Comparison of ENCODE assay signal across 1 cellular context in the genomic region with DNA sequence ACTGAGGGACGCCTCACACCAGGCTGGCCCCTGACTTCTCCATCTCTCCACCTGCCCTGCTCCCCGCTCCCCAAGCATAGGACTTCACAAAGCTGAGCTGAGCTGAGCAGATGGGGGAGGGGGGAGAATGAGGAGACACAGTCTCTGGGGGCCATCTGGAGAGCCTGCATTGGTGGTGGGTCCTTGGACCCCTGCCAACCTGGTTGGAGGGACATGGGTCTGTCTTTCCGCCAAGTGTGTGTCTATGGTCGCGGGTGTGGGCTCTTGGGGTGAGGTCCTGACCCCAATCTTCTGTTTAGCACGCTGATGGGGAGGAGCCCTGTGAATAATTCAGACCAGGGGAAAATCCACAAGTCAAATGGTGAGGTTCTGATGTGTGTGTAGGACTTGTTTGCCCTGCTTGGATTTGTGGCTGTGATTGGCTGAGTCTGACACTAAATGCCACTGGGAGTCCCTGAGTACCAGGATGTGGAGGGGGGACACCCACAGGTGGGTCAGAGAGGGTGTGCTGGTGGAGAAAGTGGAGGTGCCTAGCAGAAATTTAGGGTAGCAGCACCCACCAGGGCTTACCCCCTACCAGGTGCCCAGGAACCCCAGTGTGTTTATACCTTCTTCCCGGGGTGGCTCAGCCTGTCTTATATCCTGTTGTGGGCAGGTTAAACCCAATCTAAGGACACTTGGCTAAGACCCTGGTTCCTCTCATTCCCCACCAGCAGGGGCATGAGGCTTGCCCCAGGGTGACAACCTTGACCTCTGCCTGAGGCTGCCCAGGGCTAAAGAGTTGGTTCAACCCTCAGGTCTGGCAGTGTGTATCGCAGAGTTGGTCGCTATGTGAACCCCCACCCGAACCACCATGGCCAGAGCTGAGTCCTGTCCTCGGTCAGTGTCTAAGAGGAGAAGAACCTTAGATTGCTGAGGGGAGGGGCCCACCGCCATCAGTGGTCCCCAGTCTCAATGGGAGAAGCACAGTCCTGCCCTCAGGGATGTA.
TF ChIP-seq lines count a peak whose summit lies in the region.

No MANE protein-coding gene starts in this region.

TF ChIP-seq in GM12878, 131 proteins besides CTCF, POLR2A, EP300 and RAD21 (continued from another document):
- TF ChIP-seq, protein P1, sequence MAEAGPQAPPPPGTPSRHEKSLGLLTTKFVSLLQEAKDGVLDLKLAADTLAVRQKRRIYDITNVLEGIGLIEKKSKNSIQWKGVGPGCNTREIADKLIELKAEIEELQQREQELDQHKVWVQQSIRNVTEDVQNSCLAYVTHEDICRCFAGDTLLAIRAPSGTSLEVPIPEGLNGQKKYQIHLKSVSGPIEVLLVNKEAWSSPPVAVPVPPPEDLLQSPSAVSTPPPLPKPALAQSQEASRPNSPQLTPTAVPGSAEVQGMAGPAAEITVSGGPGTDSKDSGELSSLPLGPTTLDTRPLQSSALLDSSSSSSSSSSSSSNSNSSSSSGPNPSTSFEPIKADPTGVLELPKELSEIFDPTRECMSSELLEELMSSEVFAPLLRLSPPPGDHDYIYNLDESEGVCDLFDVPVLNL (IDR thresholded peaks at IDR 0.05; ENCODE audit: low read depth, low read length) = no peak
- TF ChIP-seq, protein P2, sequence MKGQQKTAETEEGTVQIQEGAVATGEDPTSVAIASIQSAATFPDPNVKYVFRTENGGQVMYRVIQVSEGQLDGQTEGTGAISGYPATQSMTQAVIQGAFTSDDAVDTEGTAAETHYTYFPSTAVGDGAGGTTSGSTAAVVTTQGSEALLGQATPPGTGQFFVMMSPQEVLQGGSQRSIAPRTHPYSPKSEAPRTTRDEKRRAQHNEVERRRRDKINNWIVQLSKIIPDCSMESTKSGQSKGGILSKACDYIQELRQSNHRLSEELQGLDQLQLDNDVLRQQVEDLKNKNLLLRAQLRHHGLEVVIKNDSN (IDR thresholded peaks at IDR 0.05; ENCODE audit: borderline replicate concordance, extremely low read length, insufficient read depth, low read depth, low read length) = no peak
- TF ChIP-seq, protein P3, sequence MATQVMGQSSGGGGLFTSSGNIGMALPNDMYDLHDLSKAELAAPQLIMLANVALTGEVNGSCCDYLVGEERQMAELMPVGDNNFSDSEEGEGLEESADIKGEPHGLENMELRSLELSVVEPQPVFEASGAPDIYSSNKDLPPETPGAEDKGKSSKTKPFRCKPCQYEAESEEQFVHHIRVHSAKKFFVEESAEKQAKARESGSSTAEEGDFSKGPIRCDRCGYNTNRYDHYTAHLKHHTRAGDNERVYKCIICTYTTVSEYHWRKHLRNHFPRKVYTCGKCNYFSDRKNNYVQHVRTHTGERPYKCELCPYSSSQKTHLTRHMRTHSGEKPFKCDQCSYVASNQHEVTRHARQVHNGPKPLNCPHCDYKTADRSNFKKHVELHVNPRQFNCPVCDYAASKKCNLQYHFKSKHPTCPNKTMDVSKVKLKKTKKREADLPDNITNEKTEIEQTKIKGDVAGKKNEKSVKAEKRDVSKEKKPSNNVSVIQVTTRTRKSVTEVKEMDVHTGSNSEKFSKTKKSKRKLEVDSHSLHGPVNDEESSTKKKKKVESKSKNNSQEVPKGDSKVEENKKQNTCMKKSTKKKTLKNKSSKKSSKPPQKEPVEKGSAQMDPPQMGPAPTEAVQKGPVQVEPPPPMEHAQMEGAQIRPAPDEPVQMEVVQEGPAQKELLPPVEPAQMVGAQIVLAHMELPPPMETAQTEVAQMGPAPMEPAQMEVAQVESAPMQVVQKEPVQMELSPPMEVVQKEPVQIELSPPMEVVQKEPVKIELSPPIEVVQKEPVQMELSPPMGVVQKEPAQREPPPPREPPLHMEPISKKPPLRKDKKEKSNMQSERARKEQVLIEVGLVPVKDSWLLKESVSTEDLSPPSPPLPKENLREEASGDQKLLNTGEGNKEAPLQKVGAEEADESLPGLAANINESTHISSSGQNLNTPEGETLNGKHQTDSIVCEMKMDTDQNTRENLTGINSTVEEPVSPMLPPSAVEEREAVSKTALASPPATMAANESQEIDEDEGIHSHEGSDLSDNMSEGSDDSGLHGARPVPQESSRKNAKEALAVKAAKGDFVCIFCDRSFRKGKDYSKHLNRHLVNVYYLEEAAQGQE (IDR thresholded peaks at IDR 0.05; ENCODE audit: low read depth, low read length) = no peak
- TF ChIP-seq, protein P4, sequence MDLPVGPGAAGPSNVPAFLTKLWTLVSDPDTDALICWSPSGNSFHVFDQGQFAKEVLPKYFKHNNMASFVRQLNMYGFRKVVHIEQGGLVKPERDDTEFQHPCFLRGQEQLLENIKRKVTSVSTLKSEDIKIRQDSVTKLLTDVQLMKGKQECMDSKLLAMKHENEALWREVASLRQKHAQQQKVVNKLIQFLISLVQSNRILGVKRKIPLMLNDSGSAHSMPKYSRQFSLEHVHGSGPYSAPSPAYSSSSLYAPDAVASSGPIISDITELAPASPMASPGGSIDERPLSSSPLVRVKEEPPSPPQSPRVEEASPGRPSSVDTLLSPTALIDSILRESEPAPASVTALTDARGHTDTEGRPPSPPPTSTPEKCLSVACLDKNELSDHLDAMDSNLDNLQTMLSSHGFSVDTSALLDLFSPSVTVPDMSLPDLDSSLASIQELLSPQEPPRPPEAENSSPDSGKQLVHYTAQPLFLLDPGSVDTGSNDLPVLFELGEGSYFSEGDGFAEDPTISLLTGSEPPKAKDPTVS (IDR thresholded peaks at IDR 0.05; ENCODE audit: low read depth, low read length) = no peak
- TF ChIP-seq, protein P5, sequence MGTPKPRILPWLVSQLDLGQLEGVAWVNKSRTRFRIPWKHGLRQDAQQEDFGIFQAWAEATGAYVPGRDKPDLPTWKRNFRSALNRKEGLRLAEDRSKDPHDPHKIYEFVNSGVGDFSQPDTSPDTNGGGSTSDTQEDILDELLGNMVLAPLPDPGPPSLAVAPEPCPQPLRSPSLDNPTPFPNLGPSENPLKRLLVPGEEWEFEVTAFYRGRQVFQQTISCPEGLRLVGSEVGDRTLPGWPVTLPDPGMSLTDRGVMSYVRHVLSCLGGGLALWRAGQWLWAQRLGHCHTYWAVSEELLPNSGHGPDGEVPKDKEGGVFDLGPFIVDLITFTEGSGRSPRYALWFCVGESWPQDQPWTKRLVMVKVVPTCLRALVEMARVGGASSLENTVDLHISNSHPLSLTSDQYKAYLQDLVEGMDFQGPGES (IDR thresholded peaks at IDR 0.05) = no peak
- peak; percentile 33; the same call in 1 of the 2 replicates for TF ChIP-seq CHD2 (IDR thresholded peaks at IDR 0.05; ENCODE audit: borderline replicate concordance, low read depth, low read length)
- TF ChIP-seq, protein P6, sequence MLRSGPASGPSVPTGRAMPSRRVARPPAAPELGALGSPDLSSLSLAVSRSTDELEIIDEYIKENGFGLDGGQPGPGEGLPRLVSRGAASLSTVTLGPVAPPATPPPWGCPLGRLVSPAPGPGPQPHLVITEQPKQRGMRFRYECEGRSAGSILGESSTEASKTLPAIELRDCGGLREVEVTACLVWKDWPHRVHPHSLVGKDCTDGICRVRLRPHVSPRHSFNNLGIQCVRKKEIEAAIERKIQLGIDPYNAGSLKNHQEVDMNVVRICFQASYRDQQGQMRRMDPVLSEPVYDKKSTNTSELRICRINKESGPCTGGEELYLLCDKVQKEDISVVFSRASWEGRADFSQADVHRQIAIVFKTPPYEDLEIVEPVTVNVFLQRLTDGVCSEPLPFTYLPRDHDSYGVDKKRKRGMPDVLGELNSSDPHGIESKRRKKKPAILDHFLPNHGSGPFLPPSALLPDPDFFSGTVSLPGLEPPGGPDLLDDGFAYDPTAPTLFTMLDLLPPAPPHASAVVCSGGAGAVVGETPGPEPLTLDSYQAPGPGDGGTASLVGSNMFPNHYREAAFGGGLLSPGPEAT (IDR thresholded peaks at IDR 0.05; ENCODE audit: low read depth) = peak; percentile 49; the same call in 1 of the 2 replicates
- TF ChIP-seq EGR1 (IDR thresholded peaks at IDR 0.05; ENCODE audit: borderline replicate concordance in 1 of 2, low read depth in 2 of 2, low read length in 2 of 2) = no peak
- TF ChIP-seq, protein P7, sequence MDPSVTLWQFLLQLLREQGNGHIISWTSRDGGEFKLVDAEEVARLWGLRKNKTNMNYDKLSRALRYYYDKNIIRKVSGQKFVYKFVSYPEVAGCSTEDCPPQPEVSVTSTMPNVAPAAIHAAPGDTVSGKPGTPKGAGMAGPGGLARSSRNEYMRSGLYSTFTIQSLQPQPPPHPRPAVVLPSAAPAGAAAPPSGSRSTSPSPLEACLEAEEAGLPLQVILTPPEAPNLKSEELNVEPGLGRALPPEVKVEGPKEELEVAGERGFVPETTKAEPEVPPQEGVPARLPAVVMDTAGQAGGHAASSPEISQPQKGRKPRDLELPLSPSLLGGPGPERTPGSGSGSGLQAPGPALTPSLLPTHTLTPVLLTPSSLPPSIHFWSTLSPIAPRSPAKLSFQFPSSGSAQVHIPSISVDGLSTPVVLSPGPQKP (IDR thresholded peaks at IDR 0.05; ENCODE audit: low read depth, low read length) = no peak
- TF ChIP-seq, protein P8, sequence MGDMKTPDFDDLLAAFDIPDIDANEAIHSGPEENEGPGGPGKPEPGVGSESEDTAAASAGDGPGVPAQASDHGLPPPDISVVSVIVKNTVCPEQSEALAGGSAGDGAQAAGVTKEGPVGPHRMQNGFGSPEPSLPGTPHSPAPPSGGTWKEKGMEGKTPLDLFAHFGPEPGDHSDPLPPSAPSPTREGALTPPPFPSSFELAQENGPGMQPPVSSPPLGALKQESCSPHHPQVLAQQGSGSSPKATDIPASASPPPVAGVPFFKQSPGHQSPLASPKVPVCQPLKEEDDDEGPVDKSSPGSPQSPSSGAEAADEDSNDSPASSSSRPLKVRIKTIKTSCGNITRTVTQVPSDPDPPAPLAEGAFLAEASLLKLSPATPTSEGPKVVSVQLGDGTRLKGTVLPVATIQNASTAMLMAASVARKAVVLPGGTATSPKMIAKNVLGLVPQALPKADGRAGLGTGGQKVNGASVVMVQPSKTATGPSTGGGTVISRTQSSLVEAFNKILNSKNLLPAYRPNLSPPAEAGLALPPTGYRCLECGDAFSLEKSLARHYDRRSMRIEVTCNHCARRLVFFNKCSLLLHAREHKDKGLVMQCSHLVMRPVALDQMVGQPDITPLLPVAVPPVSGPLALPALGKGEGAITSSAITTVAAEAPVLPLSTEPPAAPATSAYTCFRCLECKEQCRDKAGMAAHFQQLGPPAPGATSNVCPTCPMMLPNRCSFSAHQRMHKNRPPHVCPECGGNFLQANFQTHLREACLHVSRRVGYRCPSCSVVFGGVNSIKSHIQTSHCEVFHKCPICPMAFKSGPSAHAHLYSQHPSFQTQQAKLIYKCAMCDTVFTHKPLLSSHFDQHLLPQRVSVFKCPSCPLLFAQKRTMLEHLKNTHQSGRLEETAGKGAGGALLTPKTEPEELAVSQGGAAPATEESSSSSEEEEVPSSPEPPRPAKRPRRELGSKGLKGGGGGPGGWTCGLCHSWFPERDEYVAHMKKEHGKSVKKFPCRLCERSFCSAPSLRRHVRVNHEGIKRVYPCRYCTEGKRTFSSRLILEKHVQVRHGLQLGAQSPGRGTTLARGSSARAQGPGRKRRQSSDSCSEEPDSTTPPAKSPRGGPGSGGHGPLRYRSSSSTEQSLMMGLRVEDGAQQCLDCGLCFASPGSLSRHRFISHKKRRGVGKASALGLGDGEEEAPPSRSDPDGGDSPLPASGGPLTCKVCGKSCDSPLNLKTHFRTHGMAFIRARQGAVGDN (IDR thresholded peaks at IDR 0.05) = no peak
- no peak for TF ChIP-seq HCFC1 (IDR thresholded peaks at IDR 0.05; ENCODE audit: low read length)
- no peak for TF ChIP-seq MTA2 (IDR thresholded peaks at IDR 0.05; ENCODE audit: low read depth)
- TF ChIP-seq POU2F2 (IDR thresholded peaks at IDR 0.05; ENCODE audit: borderline replicate concordance, low read depth, low read length) = peak; percentile 78; the same call in 2 of the 3 replicates
- TF ChIP-seq ZNF24 (IDR thresholded peaks at IDR 0.05) = no peak
- no peak; the same call in 1 of the 2 replicates for TF ChIP-seq GATAD2B (conservative IDR thresholded peaks at IDR 0.05; ENCODE audit: low read depth)
- TF ChIP-seq STAT1 (conservative IDR thresholded peaks at IDR 0.05) = no peak
- TF ChIP-seq IKZF1 (conservative IDR thresholded peaks at IDR 0.05) = peak; percentile 32; the same call in 1 of the 2 replicates
- TF ChIP-seq, protein P9, sequence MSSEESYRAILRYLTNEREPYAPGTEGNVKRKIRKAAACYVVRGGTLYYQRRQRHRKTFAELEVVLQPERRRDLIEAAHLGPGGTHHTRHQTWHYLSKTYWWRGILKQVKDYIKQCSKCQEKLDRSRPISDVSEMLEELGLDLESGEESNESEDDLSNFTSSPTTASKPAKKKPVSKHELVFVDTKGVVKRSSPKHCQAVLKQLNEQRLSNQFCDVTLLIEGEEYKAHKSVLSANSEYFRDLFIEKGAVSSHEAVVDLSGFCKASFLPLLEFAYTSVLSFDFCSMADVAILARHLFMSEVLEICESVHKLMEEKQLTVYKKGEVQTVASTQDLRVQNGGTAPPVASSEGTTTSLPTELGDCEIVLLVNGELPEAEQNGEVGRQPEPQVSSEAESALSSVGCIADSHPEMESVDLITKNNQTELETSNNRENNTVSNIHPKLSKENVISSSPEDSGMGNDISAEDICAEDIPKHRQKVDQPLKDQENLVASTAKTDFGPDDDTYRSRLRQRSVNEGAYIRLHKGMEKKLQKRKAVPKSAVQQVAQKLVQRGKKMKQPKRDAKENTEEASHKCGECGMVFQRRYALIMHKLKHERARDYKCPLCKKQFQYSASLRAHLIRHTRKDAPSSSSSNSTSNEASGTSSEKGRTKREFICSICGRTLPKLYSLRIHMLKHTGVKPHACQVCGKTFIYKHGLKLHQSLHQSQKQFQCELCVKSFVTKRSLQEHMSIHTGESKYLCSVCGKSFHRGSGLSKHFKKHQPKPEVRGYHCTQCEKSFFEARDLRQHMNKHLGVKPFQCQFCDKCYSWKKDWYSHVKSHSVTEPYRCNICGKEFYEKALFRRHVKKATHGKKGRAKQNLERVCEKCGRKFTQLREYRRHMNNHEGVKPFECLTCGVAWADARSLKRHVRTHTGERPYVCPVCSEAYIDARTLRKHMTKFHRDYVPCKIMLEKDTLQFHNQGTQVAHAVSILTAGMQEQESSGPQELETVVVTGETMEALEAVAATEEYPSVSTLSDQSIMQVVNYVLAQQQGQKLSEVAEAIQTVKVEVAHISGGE (CRISPR knock-in tag; IDR thresholded peaks at IDR 0.05) = no peak
- TF ChIP-seq ATF7 (IDR thresholded peaks at IDR 0.05; ENCODE audit: low read depth) = 0 out of 2 replicates have a peak, but pooled peaks have one; percentile 13
- peak; percentile 13; the same call in 1 of the 2 replicates for TF ChIP-seq TBL1XR1 (IDR thresholded peaks at IDR 0.05; ENCODE audit: low read depth, low read length)
- no peak for TF ChIP-seq ZNF384 (IDR thresholded peaks at IDR 0.05; ENCODE audit: borderline replicate concordance, low read depth, low read length)
- 0 out of 2 replicates have a peak, but pooled peaks have one; percentile 4 for TF ChIP-seq LARP7 (IDR thresholded peaks at IDR 0.05)
- TF ChIP-seq SREBF1 (IDR thresholded peaks at IDR 0.05; ENCODE audit: low read length) = no peak
- TF ChIP-seq RBBP5 (conservative IDR thresholded peaks at IDR 0.05) = no peak
- TF ChIP-seq EED (IDR thresholded peaks at IDR 0.05; ENCODE audit: low read depth) = peak; percentile 33; the same call in 1 of the 2 replicates
- TF ChIP-seq RCOR1 (conservative IDR thresholded peaks at IDR 0.05; ENCODE audit: low read depth, low read length) = no peak
